In genomic region chr13:108455320-108455719, GRCh38 we compare ENCODE assay signal across 33 cellular contexts.
"Had no signal": no experiment of that assay in that cellular context is flagged by ENCODE, and none has a peak within 500 bp of the region (broad histone marks: within the 10 kb centered on the region; RNA-seq: fewer than 3 reads in every experiment).

No MANE protein-coding gene starts in this region.

- H3K9me3 ChIP-seq: adrenal gland, ascending aorta, body of pancreas had no signal

- FAIRE-seq: astrocyte, bronchial epithelial cell had no signal

- H3K27ac ChIP-seq: adrenal gland, ascending aorta, body of pancreas, brain microvascular endothelial cell, breast epithelium, cardiac muscle cell had no signal

- H3K4me1 ChIP-seq: adrenal gland, ascending aorta, body of pancreas, breast epithelium had no signal

- ATAC-seq: activated naive CD4-positive, alpha-beta T cell treated with anti-CD3 and anti-CD28 coated beads, Interleukin-2, amount 50 U/mL, for 72 hours; activated naive CD8-positive, alpha-beta T cell treated with anti-CD3 and anti-CD28 coated beads, Interleukin-2, amount 50 U/mL, for 24 hours; activated T-cell treated with anti-CD3 and anti-CD28 coated beads, Interleukin-2, amount 50 U/mL, for 4 hours; activated T-cell treated with anti-CD3 and anti-CD28 coated beads, Interleukin-2, amount 50 U/mL, for 72 hours; activated T-helper 17 cell treated with anti-CD3 and anti-CD28 coated beads, Interleukin-2, amount 50 U/mL, for 72 hours; body of pancreas had no signal

- H3K4me3 ChIP-seq: adrenal gland, ascending aorta, body of pancreas, breast epithelium, cardiac muscle cell had no signal

- DNase-seq: activated effector memory CD4-positive, alpha-beta T cell treated with anti-CD3 and anti-CD28 coated beads, Interleukin-2, amount 50 U/mL, for 16 hours; activated effector memory CD4-positive, alpha-beta T cell treated with Interleukin-2 at 50 U/mL for 16 hours; activated gamma-delta T cell; activated gamma-delta T cell treated with Interleukin-2 at 50 U/mL for 16 hours; activated naive CD4-positive, alpha-beta T cell; activated naive CD4-positive, alpha-beta T cell treated with anti-CD3 and anti-CD28 coated beads for 36 hours; activated naive CD4-positive, alpha-beta T cell treated with anti-CD3 and anti-CD28 coated beads, Interleukin-2, amount 10 ng/mL, durations not matched to agents 7 days and 5 days; activated naive CD4-positive, alpha-beta T cell treated with anti-CD3 and anti-CD28 coated beads, Interleukin-2, amount 50 U/mL, for 16 hours; activated naive CD4-positive, alpha-beta T cell treated with Interleukin-2 at 50 U/mL for 16 hours; activated naive CD8-positive, alpha-beta T cell treated with anti-CD3 and anti-CD28 coated beads for 36 hours; activated naive CD8-positive, alpha-beta T cell treated with anti-CD3 and anti-CD28 coated beads, Interleukin-2, amount 10 ng/mL, durations not matched to agents 7 days and 5 days; activated naive CD8-positive, alpha-beta T cell treated with anti-CD3 and anti-CD28 coated beads, Interleukin-2, amount 50 U/mL, for 24 hours; activated T-cell treated with anti-CD3 and anti-CD28 coated beads, Interleukin-2, amount 50 U/mL, for 24 hours; activated T-cell treated with anti-CD3 and anti-CD28 coated beads, Interleukin-2, amount 50 U/mL, for 4 hours; activated T-cell treated with anti-CD3 and anti-CD28 coated beads, Interleukin-2, amount 50 U/mL, for 48 hours; activated T-cell treated with anti-CD3 and anti-CD28 coated beads, Interleukin-2, amount 50 U/mL, for 72 hours; adrenal gland; amniotic stem cell; amygdala; anterior cingulate cortex; aorta; body of pancreas; brain microvascular endothelial cell; caudate nucleus; central memory CD4-positive, alpha-beta T cell; cerebellar nuclear complex had no signal

- H3K36me3 ChIP-seq: adrenal gland, ascending aorta, brain microvascular endothelial cell, breast epithelium, cardiac muscle cell had no signal
